Comparison of ENCODE assay signal across 8 cellular contexts in genomic region chr3:161220850-161221753, GRCh38. TPM values are rescaled to one million over a fixed set of nuclear protein-coding genes. Genes with fewer than 3 reads are reported as not detected.
DNase-seq lines count a peak whose midpoint lies in the region; TF ChIP-seq lines count a peak whose summit lies in the region.

NMD3 (plus strand) TSS chr3:161221311; CDS start chr3:161222014, 703 bp downstream.

- H3K36me3 ChIP-seq in SK-N-SH (replicated peaks in 1 of 2; ENCODE audit: control insufficient read depth in 1 of 2, insufficient read depth in 2 of 2, low read length in 1 of 2) = peaks cover 17 to 31% of the 10 kb centered on the region in 2 experiments

- no peak for TF ChIP-seq RAD21 in SK-N-SH (IDR thresholded peaks at IDR 0.05; ENCODE audit: low read length)

- H3F3A ChIP-seq in SK-N-SH (replicated peaks; ENCODE audit: insufficient read depth) = peaks cover 3% of the 10 kb centered on the region

- H3K4me2 ChIP-seq in SK-N-SH = peak within 1 kb of the TSS; percentile 83

- 0 out of 2 replicates have a peak, but pooled peaks cover 4% of the 10 kb centered on the region for H3K9me3 Mint-ChIP-seq in HFFc6

- peak within 1 kb of the TSS; percentile 92 for H3K9ac ChIP-seq in SK-N-SH

- under 1% methylated on average over 24 of the region's 71 CpGs for WGBS in SK-N-SH (ENCODE audit: low lambda C conversion rate)

- CTCF ChIA-PET in SK-N-SH (lab: Yijun Ruan, JAX) = interaction anchor here (0.9 to 1.2 kb wide), 2 partner anchors 9 to 19 kb away, joined by 4 to 6 read pairs; no protein-coding TSS in a partner anchor

- peaks cover 50% of the 10 kb centered on the region for H3K79me2 ChIP-seq in SK-N-SH (ENCODE audit: insufficient read depth)

- H3K36me3 Mint-ChIP-seq in HFFc6 (ENCODE audit: low read depth) = peaks cover 13% of the 10 kb centered on the region

- no peaks in the 10 kb centered on the region for H3K27me3 ChIP-seq in SK-N-SH (ENCODE audit: insufficient read depth)

- H3K4me3 ChIP-seq in NB4 (ENCODE audit: low read depth, low read length) (peak within 1 kb of the TSS; percentile 93), SK-N-SH (ENCODE audit: low read depth in 2 of 2, low read length in 1 of 2) (peak within 1 kb of the TSS; percentile 81 to 99)

- H3K9me3 ChIP-seq in SK-N-SH = no peaks in the 10 kb centered on the region

- H3K4me3 Mint-ChIP-seq in HFFc6 = peak within 1 kb of the TSS; percentile 97

- peaks cover 38% of the 10 kb centered on the region for H3K4me1 Mint-ChIP-seq in HFFc6 (ENCODE audit: low read depth)

- no peaks in the 10 kb centered on the region for H3K9me2 ChIP-seq in SK-N-SH

- H2AFZ ChIP-seq in SK-N-SH (ENCODE audit: low read depth) = peak within 1 kb of the TSS; percentile 96

- POLR2A ChIA-PET in SK-N-SH (lab: Yijun Ruan, JAX) = interaction anchor here (0.5 to 1.3 kb wide), 5 partner anchors 9 to 466 kb away, joined by 3 to 8 read pairs (median 3); no protein-coding TSS in a partner anchor

- TF ChIP-seq POLR2A in NB4 (IDR thresholded peaks at IDR 0.05; ENCODE audit: extremely low read depth, insufficient read length) = peak; percentile 85

- H3K27ac ChIP-seq in SK-N-SH (ENCODE audit: low read depth in 2 of 2, low read length in 1 of 2) (peak within 1 kb of the TSS; percentile 82 to 91), temporal lobe (ENCODE audit: low read depth, low read length) (peak within 1 kb of the TSS; percentile 67)

- H3K4me1 ChIP-seq in SK-N-SH (ENCODE audit: control insufficient read depth in 1 of 2, insufficient read depth in 2 of 2, low read depth in 1 of 2, low read length in 1 of 2) = peaks cover 5 to 11% of the 10 kb centered on the region in 2 experiments; a peak in 2 of 4 replicates

- H3K27ac Mint-ChIP-seq in HFFc6 = peak within 1 kb of the TSS; percentile 88

- H4K20me1 ChIP-seq in SK-N-SH (ENCODE audit: insufficient read depth) = peaks cover 12% of the 10 kb centered on the region

- no peaks in the 10 kb centered on the region for H3K27me3 Mint-ChIP-seq in HFFc6 (ENCODE audit: insufficient read depth)

- TF ChIP-seq EP300 in SK-N-SH (IDR thresholded peaks at IDR 0.05; ENCODE audit: borderline replicate concordance in 1 of 2, low read depth in 1 of 2, low read length in 1 of 2) = no peak

- DNase-seq in GM04503 (ENCODE audit: low read depth) = peak; percentile 66
- peak; percentile 83 for DNase-seq in HFFc6
- peak; percentile 93 for DNase-seq in NB4 (ENCODE audit: low read depth)
- peak; percentile 95 for DNase-seq in SK-N-SH
- DNase-seq in activated naive CD4-positive, alpha-beta T cell treated with anti-CD3 and anti-CD28 coated beads, Interleukin-2, amount 50 U/mL, for 16 hours = peak; percentile 92
- DNase-seq in globus pallidus (ENCODE audit: low spot score) = peak; percentile 90
- DNase-seq in occipital lobe (lab: John Stamatoyannopoulos, UW) = peak; percentile 91

- TF ChIP-seq CTCF in HFFc6 (IDR thresholded peaks at IDR 0.05) (no peak), NB4 (IDR thresholded peaks at IDR 0.05; ENCODE audit: low read depth, low read length) (no peak), SK-N-SH (IDR thresholded peaks at IDR 0.05) (no peak)

TF ChIP-seq in SK-N-SH, 30 proteins besides CTCF, POLR2A, EP300 and RAD21 (continues in another document):
- TF ChIP-seq NFIC (IDR thresholded peaks at IDR 0.05; ENCODE audit: borderline replicate concordance) (no peak), POLR2AphosphoS5 (IDR thresholded peaks at IDR 0.05; ENCODE audit: low read depth, low read length) (peak; percentile 87), IRF3 (IDR thresholded peaks at IDR 0.05; ENCODE audit: low read depth, low read length) (no peak), FOSL2 (IDR thresholded peaks at IDR 0.05; ENCODE audit: borderline replicate concordance, low read depth) (no peak), PBX3 (IDR thresholded peaks at IDR 0.05) (0 out of 2 replicates have a peak, but pooled peaks have one; percentile 24), SIN3A (IDR thresholded peaks at IDR 0.05; ENCODE audit: borderline replicate concordance, low read depth, low read length) (peak; percentile 77; the same call in 1 of the 2 replicates), RXRA (IDR thresholded peaks at IDR 0.05; ENCODE audit: borderline replicate concordance, low read depth) (no peak), JUND (IDR thresholded peaks at IDR 0.05) (no peak), FOXM1 (IDR thresholded peaks at IDR 0.05; ENCODE audit: low read depth) (no peak), TEAD4 (IDR thresholded peaks at IDR 0.05; ENCODE audit: borderline replicate concordance, insufficient read depth) (no peak), FOXJ3 (CRISPR knock-in tag; IDR thresholded peaks at IDR 0.05) (no peak), RCOR1 (IDR thresholded peaks at IDR 0.05; ENCODE audit: low read length) (no peak), NRF1 (IDR thresholded peaks at IDR 0.05; ENCODE audit: low read depth, low read length) (no peak), GATA2 (CRISPR knock-in tag; IDR thresholded peaks at IDR 0.05) (no peak), ELF1 (IDR thresholded peaks at IDR 0.05) (no peak), CHD2 (IDR thresholded peaks at IDR 0.05; ENCODE audit: low read length, partially characterized antibody) (peak; percentile 98), USF2 (IDR thresholded peaks at IDR 0.05; ENCODE audit: borderline replicate concordance, low read depth, low read length) (no peak), ZBTB33 (IDR thresholded peaks at IDR 0.05; ENCODE audit: borderline replicate concordance, low read depth) (peak; percentile 96), GABPA (IDR thresholded peaks at IDR 0.05; ENCODE audit: low read depth) (no peak)
- TF ChIP-seq, protein P1, sequence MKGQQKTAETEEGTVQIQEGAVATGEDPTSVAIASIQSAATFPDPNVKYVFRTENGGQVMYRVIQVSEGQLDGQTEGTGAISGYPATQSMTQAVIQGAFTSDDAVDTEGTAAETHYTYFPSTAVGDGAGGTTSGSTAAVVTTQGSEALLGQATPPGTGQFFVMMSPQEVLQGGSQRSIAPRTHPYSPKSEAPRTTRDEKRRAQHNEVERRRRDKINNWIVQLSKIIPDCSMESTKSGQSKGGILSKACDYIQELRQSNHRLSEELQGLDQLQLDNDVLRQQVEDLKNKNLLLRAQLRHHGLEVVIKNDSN (IDR thresholded peaks at IDR 0.05; ENCODE audit: borderline replicate concordance, low read depth) = no peak
- TF ChIP-seq, protein P2, sequence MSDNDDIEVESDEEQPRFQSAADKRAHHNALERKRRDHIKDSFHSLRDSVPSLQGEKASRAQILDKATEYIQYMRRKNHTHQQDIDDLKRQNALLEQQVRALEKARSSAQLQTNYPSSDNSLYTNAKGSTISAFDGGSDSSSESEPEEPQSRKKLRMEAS (IDR thresholded peaks at IDR 0.05; ENCODE audit: low read depth) = no peak

RNA-seq across cellular contexts. Expression of gene NMD3, which starts in this region (rescaled TPM):
- total RNA-seq in HFFc6 (2021; fragmentation: NEBNext Ultra II Directional; extraction: Animal tissue kit (Norgen Biotek cat#: 25700)) = 10 to 100 TPM; 56.8 to 72.3 (median 64.3) TPM
- polyA plus RNA-seq in SK-N-SH (2012; rRNA removed) = 15.1 and 21.1 TPM in 2 replicates
- 24.0 and 25.4 TPM in 2 replicates for polyA plus RNA-seq in SK-N-SH (2012; cell fraction: cytosol; rRNA removed)
- polyA plus RNA-seq in SK-N-SH (2012; cell fraction: nucleus; rRNA removed) = 9.7 and 21.3 TPM in 2 replicates
- total RNA-seq in occipital lobe (72.2 TPM), temporal lobe (51.4 TPM)

Comparison
In these comparisons a context has a peak if more than half of its experiments do, and no peak if none do; other contexts are left out.
1. Peak in every context shown above with its lines: DNase-seq, H3K4me3 ChIP-seq and H3K27ac ChIP-seq.